Comparison of ENCODE assay signal across 8 cellular contexts in the genomic region with DNA sequence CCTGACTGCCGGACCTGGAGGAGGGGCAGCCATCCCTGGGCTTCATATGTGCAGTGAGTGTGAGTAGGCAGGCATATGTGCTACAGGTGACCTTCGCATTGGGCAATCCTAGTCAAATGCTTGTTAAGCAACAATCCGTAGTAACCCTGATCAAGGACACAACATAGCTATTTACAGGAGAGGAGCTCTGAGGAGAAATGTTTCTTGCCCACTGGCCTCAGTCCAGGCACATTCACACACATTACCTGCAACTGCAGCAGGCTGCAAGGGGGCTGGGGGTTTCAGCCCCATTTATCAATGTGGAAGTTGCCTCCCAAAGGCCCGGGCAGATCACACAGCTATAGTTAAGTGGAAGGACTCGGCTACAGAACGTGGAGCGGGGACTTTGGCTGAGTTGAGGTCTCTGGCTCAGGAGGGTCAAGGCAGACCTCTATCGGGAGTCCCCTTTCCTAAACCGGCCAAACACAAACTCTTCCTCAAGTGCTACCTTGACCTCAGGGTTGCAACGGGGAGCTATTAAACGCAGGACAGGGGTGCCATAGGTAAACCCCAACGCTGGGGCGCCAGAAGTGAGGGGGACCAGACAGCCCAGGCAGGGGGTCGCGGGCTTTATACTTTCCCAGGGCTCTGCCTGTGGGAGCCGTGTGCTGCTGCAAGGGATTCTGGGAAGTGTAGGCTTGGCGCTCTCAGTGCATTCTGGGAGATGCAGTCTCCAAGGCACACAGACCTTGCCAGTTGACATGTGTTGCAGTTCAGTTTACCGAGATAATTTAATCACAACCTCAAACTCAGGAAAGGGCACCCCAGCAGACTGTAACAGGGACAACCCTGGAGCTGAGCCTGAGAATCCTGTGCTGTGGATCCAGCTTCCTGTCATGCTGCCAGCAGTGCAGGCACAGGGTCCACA. TPM values are rescaled to one million over a fixed set of nuclear protein-coding genes. Genes with fewer than 3 reads are reported as not detected.
A peak's percentile ranks its signal among the peaks of the same experiment; 100 is the strongest.
DNase-seq lines count a peak whose midpoint lies in the region; ATAC-seq, FAIRE-seq and TF ChIP-seq lines count a peak whose summit lies in the region.

No MANE protein-coding gene starts in this region.

- H3K79me2 ChIP-seq in neural cell (replicated peaks; ENCODE audit: insufficient read depth, low read length): no peaks in the 10 kb centered on the region

- TF ChIP-seq RAD21 in neural cell (conservative IDR thresholded peaks at IDR 0.05): no peak

- H3K4me1 Mint-ChIP-seq in activated T-cell treated with anti-CD3 and anti-CD28 coated beads, Interleukin-2, amount 50 U/mL, for 4 hours (ENCODE audit: low read depth): peaks cover 10% of the 10 kb centered on the region

- no peaks in the 10 kb centered on the region for H3F3A ChIP-seq in neural cell (ENCODE audit: insufficient read depth, low read length, poor library complexity, severe bottlenecking)

- TF ChIP-seq POLR2A in GM19193 (IDR thresholded peaks at IDR 0.05; ENCODE audit: extremely low read depth, insufficient read depth, insufficient read length): peak; percentile 34

- H3K27ac ChIP-seq in neural cell (ENCODE audit: low read length): no peak overlapping the region

- no peaks in the 10 kb centered on the region for H3K36me3 ChIP-seq in neural cell (ENCODE audit: insufficient read depth, low read length)

- H3K4me3 ChIP-seq in fibroblast of pulmonary artery (replicated peaks; ENCODE audit: low read depth, low read length) (peak overlapping the region; percentile 26), neural cell (ENCODE audit: low read length) (peak overlapping the region; percentile 45)

- H3K9me2 ChIP-seq in neural cell (ENCODE audit: insufficient read depth, low read length): no peaks in the 10 kb centered on the region

- H4K20me1 ChIP-seq in neural cell (ENCODE audit: insufficient read depth): no peaks in the 10 kb centered on the region

- no peak overlapping the region for H3K4me2 ChIP-seq in neural cell (ENCODE audit: low read length)

- no peak overlapping the region for H3K9ac ChIP-seq in neural cell (ENCODE audit: low read length)

- peak overlapping the region; percentile 50 for H3K4me3 Mint-ChIP-seq in activated T-cell treated with anti-CD3 and anti-CD28 coated beads, Interleukin-2, amount 50 U/mL, for 4 hours

- TF ChIP-seq CTCF in fibroblast of pulmonary artery (IDR thresholded peaks at IDR 0.05; ENCODE audit: low read length, missing control alignments) (no peak), neural cell (IDR thresholded peaks at IDR 0.05; ENCODE audit: poor library complexity, severe bottlenecking) (no peak)

- peak; percentile 85 for DNase-seq in AG20443 (ENCODE audit: low spot score)
- DNase-seq in NCI-H2227 treated with DMSO at 0.1 percent for 48 hours (lab: John Stamatoyannopoulos, UW): peak; percentile 54
- DNase-seq in activated T-cell treated with anti-CD3 and anti-CD28 coated beads, Interleukin-2, amount 50 U/mL, for 4 hours: no peak
- DNase-seq in fibroblast of pulmonary artery (ENCODE audit: low read depth): peak; percentile 68
- peak; percentile 88 for DNase-seq in urothelium cell line (ENCODE audit: low spot score)
- no peak for DNase-seq in H4 (ENCODE audit: low spot score)

- no peak for TF ChIP-seq EP300 in neural cell (conservative IDR thresholded peaks at IDR 0.05; ENCODE audit: poor library complexity, severe bottlenecking)

- no peaks in the 10 kb centered on the region for H3K36me3 Mint-ChIP-seq in activated T-cell treated with anti-CD3 and anti-CD28 coated beads, Interleukin-2, amount 50 U/mL, for 4 hours (ENCODE audit: insufficient read depth)

- H3K27me3 Mint-ChIP-seq in activated T-cell treated with anti-CD3 and anti-CD28 coated beads, Interleukin-2, amount 50 U/mL, for 4 hours (ENCODE audit: low read depth): no peaks in the 10 kb centered on the region

- peak; percentile 71 for FAIRE-seq in urothelium cell line (lab: Jason Lieb, UNC)

- H3K27me3 ChIP-seq in neural cell (ENCODE audit: insufficient read depth, low read depth, low read length): no peaks in the 10 kb centered on the region

- peak; percentile 87 to 92 for ATAC-seq in activated T-cell treated with anti-CD3 and anti-CD28 coated beads, Interleukin-2, amount 50 U/mL, for 4 hours

- no peaks in the 10 kb centered on the region for H3K9me3 Mint-ChIP-seq in activated T-cell treated with anti-CD3 and anti-CD28 coated beads, Interleukin-2, amount 50 U/mL, for 4 hours

- peak overlapping the region; percentile 6 for H2AFZ ChIP-seq in neural cell (ENCODE audit: low read depth, low read length)

- no peaks in the 10 kb centered on the region for H3K9me3 ChIP-seq in neural cell (ENCODE audit: low read length)

TF ChIP-seq in neural cell, 6 proteins besides CTCF, POLR2A, EP300 and RAD21:
- TF ChIP-seq, protein P1, sequence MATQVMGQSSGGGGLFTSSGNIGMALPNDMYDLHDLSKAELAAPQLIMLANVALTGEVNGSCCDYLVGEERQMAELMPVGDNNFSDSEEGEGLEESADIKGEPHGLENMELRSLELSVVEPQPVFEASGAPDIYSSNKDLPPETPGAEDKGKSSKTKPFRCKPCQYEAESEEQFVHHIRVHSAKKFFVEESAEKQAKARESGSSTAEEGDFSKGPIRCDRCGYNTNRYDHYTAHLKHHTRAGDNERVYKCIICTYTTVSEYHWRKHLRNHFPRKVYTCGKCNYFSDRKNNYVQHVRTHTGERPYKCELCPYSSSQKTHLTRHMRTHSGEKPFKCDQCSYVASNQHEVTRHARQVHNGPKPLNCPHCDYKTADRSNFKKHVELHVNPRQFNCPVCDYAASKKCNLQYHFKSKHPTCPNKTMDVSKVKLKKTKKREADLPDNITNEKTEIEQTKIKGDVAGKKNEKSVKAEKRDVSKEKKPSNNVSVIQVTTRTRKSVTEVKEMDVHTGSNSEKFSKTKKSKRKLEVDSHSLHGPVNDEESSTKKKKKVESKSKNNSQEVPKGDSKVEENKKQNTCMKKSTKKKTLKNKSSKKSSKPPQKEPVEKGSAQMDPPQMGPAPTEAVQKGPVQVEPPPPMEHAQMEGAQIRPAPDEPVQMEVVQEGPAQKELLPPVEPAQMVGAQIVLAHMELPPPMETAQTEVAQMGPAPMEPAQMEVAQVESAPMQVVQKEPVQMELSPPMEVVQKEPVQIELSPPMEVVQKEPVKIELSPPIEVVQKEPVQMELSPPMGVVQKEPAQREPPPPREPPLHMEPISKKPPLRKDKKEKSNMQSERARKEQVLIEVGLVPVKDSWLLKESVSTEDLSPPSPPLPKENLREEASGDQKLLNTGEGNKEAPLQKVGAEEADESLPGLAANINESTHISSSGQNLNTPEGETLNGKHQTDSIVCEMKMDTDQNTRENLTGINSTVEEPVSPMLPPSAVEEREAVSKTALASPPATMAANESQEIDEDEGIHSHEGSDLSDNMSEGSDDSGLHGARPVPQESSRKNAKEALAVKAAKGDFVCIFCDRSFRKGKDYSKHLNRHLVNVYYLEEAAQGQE (IDR thresholded peaks at IDR 0.05; ENCODE audit: borderline replicate concordance): no peak
- TF ChIP-seq MXI1 (conservative IDR thresholded peaks at IDR 0.05; ENCODE audit: poor library complexity, severe bottlenecking): peak; percentile 29
TF ChIP-seq in neural cell: peak in this region for 1.

RNA-seq across cellular contexts. Expression of a gene that starts 9.4 kb away (rescaled TPM):
- total RNA-seq in activated T-cell treated with anti-CD3 and anti-CD28 coated beads, Interleukin-2, amount 50 U/mL, for 4 hours: 10 to 100 TPM in 1 of 3 donors, 1 to 10 TPM in 2; 5.2 to 10.7 (median 5.5) TPM
- polyA plus RNA-seq in neural cell: 3.1 and 4.1 TPM in 2 replicates
- 3.2 TPM in 2 replicates for polyA minus RNA-seq in neural cell
- 0.14 and 0.48 TPM in 2 replicates for total RNA-seq in H4 (2014; rRNA removed; shearing (Covaris generic))

RNA-seq across cellular contexts. Expression of a gene that starts 17.6 kb away (rescaled TPM):
- total RNA-seq in activated T-cell treated with anti-CD3 and anti-CD28 coated beads, Interleukin-2, amount 50 U/mL, for 4 hours: 1 to 10 TPM in 2 of 3 donors, under 1 TPM in 1; 0.76 to 1.4 (median 1.3) TPM
- 1.3 and 2.2 TPM in 2 replicates for polyA plus RNA-seq in neural cell
- 1.9 and 2.3 TPM in 2 replicates for polyA minus RNA-seq in neural cell
- total RNA-seq in H4 (2014; rRNA removed; shearing (Covaris generic)): 10.8 and 30.2 TPM in 2 replicates

RNA-seq across cellular contexts. Expression of a gene that starts 22.9 kb away (rescaled TPM):
- 1 to 10 TPM; 2.6 to 7.3 (median 2.7) TPM for total RNA-seq in activated T-cell treated with anti-CD3 and anti-CD28 coated beads, Interleukin-2, amount 50 U/mL, for 4 hours
- polyA plus RNA-seq in neural cell: 24.5 and 33.7 TPM in 2 replicates
- 16.3 and 18.9 TPM in 2 replicates for polyA minus RNA-seq in neural cell
- total RNA-seq in H4 (2014; rRNA removed; shearing (Covaris generic)): 0.31 TPM in 1 of 2 replicates, not detected in the other

RNA-seq across cellular contexts. Expression of a gene that starts 24.5 kb away (rescaled TPM):
- 100 to 1,000 TPM; 225 to 244 (median 229) TPM for total RNA-seq in activated T-cell treated with anti-CD3 and anti-CD28 coated beads, Interleukin-2, amount 50 U/mL, for 4 hours
- 263 and 292 TPM in 2 replicates for polyA plus RNA-seq in neural cell
- polyA minus RNA-seq in neural cell: 80.8 and 91.8 TPM in 2 replicates
- total RNA-seq in H4 (2014; rRNA removed; shearing (Covaris generic)): 328 and 330 TPM in 2 replicates

RNA-seq across cellular contexts. Expression of a gene that starts 27.6 kb away (rescaled TPM):
- not detected for total RNA-seq in activated T-cell treated with anti-CD3 and anti-CD28 coated beads, Interleukin-2, amount 50 U/mL, for 4 hours
- not detected in 2 replicates for polyA plus RNA-seq in neural cell
- polyA minus RNA-seq in neural cell: not detected in 2 replicates
- 0.12 TPM in 1 of 2 replicates, not detected in the other for total RNA-seq in H4 (2014; rRNA removed; shearing (Covaris generic))

Comparison
In these comparisons a context has a peak if more than half of its experiments do, and no peak if none do; other contexts are left out.
1. DNase-seq: peak in AG20443 (single experiment), NCI-H2227 treated with DMSO at 0.1 percent for 48 hours (single experiment), fibroblast of pulmonary artery (single experiment) and urothelium cell line (single experiment); none in activated T-cell treated with anti-CD3 and anti-CD28 coated beads, Interleukin-2, amount 50 U/mL, for 4 hours (single experiment) and H4 (single experiment).